Comparison of ENCODE assay signal across 8 cellular contexts in genomic region chr1:51235611-51236547, GRCh38. TPM values are rescaled to one million over a fixed set of nuclear protein-coding genes. Genes with fewer than 3 reads are reported as not detected.
A peak's percentile ranks its signal among the peaks of the same experiment; 100 is the strongest.
DNase-seq lines count a peak whose midpoint lies in the region; ATAC-seq and TF ChIP-seq lines count a peak whose summit lies in the region.

Gene RNF11, plus strand, starts transcription at chr1:51236273. Its CDS starts 484 bp downstream, at chr1:51236757.

- 1 to 2% methylated on average over 57 to 61 of the region's 62 CpGs for WGBS in heart right ventricle, 2 donors
- WGBS in upper lobe of left lung, 2 donors = 2 to 4% methylated on average over 14 to 28 of the region's 62 CpGs

- H3K4me3 ChIP-seq in heart right ventricle (peak within 1 kb of the TSS; percentile 62 to 99 (median 92)), upper lobe of left lung (peak within 1 kb of the TSS; percentile 66 to 93 (median 86))

- in situ Hi-C loops in GM13976 (cut with MboI; ENCODE audit: low sequenced_read_pairs, unreplicated experiment) = no loop called here

- peak; percentile 13 to 97 (median 88) for TF ChIP-seq POLR2A in upper lobe of left lung (IDR thresholded peaks at IDR 0.05)

- peaks cover 0 to 52% (median 37%) of the 10 kb centered on the region in 9 donors for H3K4me1 ChIP-seq in heart right ventricle
- peaks cover 21 to 48% (median 35%) of the 10 kb centered on the region in 4 donors for H3K4me1 ChIP-seq in upper lobe of left lung

- H3K27ac ChIP-seq in heart right ventricle = peak within 1 kb of the TSS; percentile 79 to 98 (median 97)
- H3K27ac ChIP-seq in upper lobe of left lung = peak within 1 kb of the TSS; percentile 88 to 99 (median 95)

- no peaks in the 10 kb centered on the region for H3K36me3 ChIP-seq in heart right ventricle
- H3K36me3 ChIP-seq in upper lobe of left lung = no peaks in the 10 kb centered on the region

- ATAC-seq in HG02840 (IDR thresholded peaks at IDR 0.05; ENCODE audit: low FRiP score, unreplicated experiment) (peak; percentile 82), heart right ventricle (peak; percentile 97 to 99 (median 98)), upper lobe of left lung (ENCODE audit: low FRiP score in 2 of 2) (peak; percentile 98 to 99)

- intact Hi-C loops in T-helper 1 cell treated with Interleukin-12 subunit alpha and Interleukin-12 subunit beta and Interleukin-4 antibody, amounts not matched to agents 30 ng/mL and 1 ng/mL, for 36 hours (cut with micrococcal nuclease) = loop anchor here (1.0 to 5.0 kb wide), 11 partner anchors 47 to 1131 kb away; partner anchors contain the start of genes BTF3L4, CC2D1B, FAF1 and NRDC
- intact Hi-C loops in heart right ventricle (cut with DNase I) (loop anchor here in 5 of 10 donors (1.0 to 10.0 kb wide), 3 partner anchors 48 to 61 kb away; no protein-coding TSS in a partner anchor), posterior vena cava (cut with DNase I) (no loop called here)

- TF ChIP-seq CTCF in GM13976 (IDR thresholded peaks at IDR 0.05; ENCODE audit: borderline replicate concordance, control extremely low read depth, extremely low read depth, insufficient read depth, missing control alignments) (no peak), heart right ventricle (IDR thresholded peaks at IDR 0.05) (no peak), upper lobe of left lung (IDR thresholded peaks at IDR 0.05) (peak in 4 of 6 experiments; percentile 10 to 39 (median 26))

- DNase-seq in GM13976 (ENCODE audit: low spot score) = peak; percentile 95
- peak; percentile 59 for DNase-seq in NCI-H1436 treated with DMSO at 0.1 percent for 48 hours (lab: John Stamatoyannopoulos, UW)
- peak; percentile 81 for DNase-seq in amniotic epithelial cell (ENCODE audit: low read depth)
- peak; percentile 92 to 94 for DNase-seq in heart right ventricle
- peak; percentile 98 for DNase-seq in posterior vena cava (ENCODE audit: low spot score)
- DNase-seq in upper lobe of left lung = peak; percentile 94 to 99

- H3K27me3 ChIP-seq in heart right ventricle (no peaks in the 10 kb centered on the region), upper lobe of left lung (no peaks in the 10 kb centered on the region)

- H3K9me3 ChIP-seq in heart right ventricle (no peaks in the 10 kb centered on the region), upper lobe of left lung (no peaks in the 10 kb centered on the region)

- no peak for TF ChIP-seq EP300 in upper lobe of left lung (IDR thresholded peaks at IDR 0.05)

RNA-seq across cellular contexts. Expression of gene RNF11, which starts in this region (rescaled TPM):
- total RNA-seq in T-helper 1 cell treated with Interleukin-12 subunit alpha and Interleukin-12 subunit beta and Interleukin-4 antibody, amounts not matched to agents 30 ng/mL and 1 ng/mL, for 36 hours = 29.6 and 34.8 TPM in 2 replicates
- total RNA-seq in heart right ventricle (100 to 1,000 TPM; 107 to 157 (median 115) TPM), posterior vena cava (100 to 1,000 TPM; 101 to 114 TPM), upper lobe of left lung (100 to 1,000 TPM in 1 of 6 donors, 10 to 100 TPM in 5; 26.2 to 125 (median 78.8) TPM)
- polyA plus RNA-seq in heart right ventricle = 10 to 100 TPM; 33.5 to 69.6 TPM

Comparison
In these comparisons a context has a peak if more than half of its experiments do, and no peak if none do; other contexts are left out.
1. Peak in every context shown above with its lines: DNase-seq, ATAC-seq, H3K4me3 ChIP-seq and H3K27ac ChIP-seq.
2. CTCF ChIP-seq: peak in upper lobe of left lung (4 of 6); none in GM13976 (single experiment) and heart right ventricle (0 of 9).